ENCODE assay signal across 8 cellular contexts in the genomic region with DNA sequence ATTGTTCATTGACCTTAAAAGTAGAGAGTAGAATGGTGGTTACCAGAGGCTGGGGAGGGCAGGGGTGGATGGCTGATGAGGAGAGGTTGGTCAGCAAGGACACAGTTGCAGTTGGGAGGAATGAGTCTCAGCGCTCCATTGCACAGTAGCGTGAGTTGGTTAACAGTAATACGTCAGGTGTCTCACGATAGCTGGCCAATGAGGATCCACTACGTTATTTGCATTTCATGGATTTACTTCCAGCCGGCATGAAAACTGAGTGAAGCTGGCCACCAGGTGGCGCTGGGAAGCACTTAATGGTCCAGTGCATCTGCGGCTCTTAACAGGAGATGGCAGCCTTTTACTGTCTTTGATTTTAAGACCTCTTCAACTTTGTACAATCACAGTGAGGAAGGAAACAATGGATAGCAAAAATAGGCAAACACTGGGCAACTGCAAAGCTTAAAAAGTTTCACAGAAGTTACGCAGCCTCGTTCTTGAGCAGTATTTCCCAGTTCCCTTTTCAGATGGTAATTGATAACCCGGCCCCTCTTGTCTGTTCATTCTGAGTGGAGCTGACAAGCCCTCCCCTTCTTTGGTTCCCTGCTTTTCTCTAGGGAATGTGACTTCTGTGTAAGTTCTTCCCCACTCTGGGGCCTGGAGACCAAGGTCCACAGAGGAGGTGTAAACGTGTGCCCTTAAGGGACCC. TPM values are rescaled to one million over a fixed set of nuclear protein-coding genes. Genes with fewer than 3 reads are reported as not detected.
DNase-seq lines count a peak whose midpoint lies in the region; ATAC-seq and TF ChIP-seq lines count a peak whose summit lies in the region.

No MANE protein-coding gene starts in this region.

- H3K9me3 Mint-ChIP-seq in activated T-cell treated with anti-CD3 and anti-CD28 coated beads, Interleukin-2, amount 50 U/mL, for 4 hours = no peaks in the 10 kb centered on the region
- no peaks in the 10 kb centered on the region for H3K9me3 Mint-ChIP-seq in stimulated activated naive CD8-positive, alpha-beta T cell treated with anti-CD3 and anti-CD28 coated beads, Interleukin-15, Interleukin-2, amounts not matched to agents 100 ng/mL and 50 ng/mL, for 24 hours

- H3K36me3 Mint-ChIP-seq in activated T-cell treated with anti-CD3 and anti-CD28 coated beads, Interleukin-2, amount 50 U/mL, for 4 hours (ENCODE audit: insufficient read depth) = no peaks in the 10 kb centered on the region
- H3K36me3 Mint-ChIP-seq in stimulated activated naive CD8-positive, alpha-beta T cell treated with anti-CD3 and anti-CD28 coated beads, Interleukin-15, Interleukin-2, amounts not matched to agents 100 ng/mL and 50 ng/mL, for 24 hours (ENCODE audit: low read depth) = no peaks in the 10 kb centered on the region

- no peaks in the 10 kb centered on the region for H3K4me1 ChIP-seq in Peyer's patch

- H3K27ac ChIP-seq in Peyer's patch (no peak overlapping the region), neural cell (ENCODE audit: low read length) (no peak overlapping the region)

- H3K27ac Mint-ChIP-seq in stimulated activated naive CD8-positive, alpha-beta T cell treated with anti-CD3 and anti-CD28 coated beads, Interleukin-15, Interleukin-2, amounts not matched to agents 100 ng/mL and 50 ng/mL, for 24 hours = peak overlapping the region; percentile 46

- H3K79me2 ChIP-seq in neural cell (replicated peaks; ENCODE audit: insufficient read depth, low read length) = no peaks in the 10 kb centered on the region

- no peak overlapping the region for H2AFZ ChIP-seq in neural cell (ENCODE audit: low read depth, low read length)

- peak; percentile 100 for TF ChIP-seq RAD21 in neural cell (conservative IDR thresholded peaks at IDR 0.05)

- peaks cover 4% of the 10 kb centered on the region for H3K4me1 Mint-ChIP-seq in activated T-cell treated with anti-CD3 and anti-CD28 coated beads, Interleukin-2, amount 50 U/mL, for 4 hours (ENCODE audit: low read depth)
- peaks cover 10% of the 10 kb centered on the region for H3K4me1 Mint-ChIP-seq in stimulated activated naive CD8-positive, alpha-beta T cell treated with anti-CD3 and anti-CD28 coated beads, Interleukin-15, Interleukin-2, amounts not matched to agents 100 ng/mL and 50 ng/mL, for 24 hours (ENCODE audit: low read depth)

- H3K9me3 ChIP-seq in Peyer's patch (no peaks in the 10 kb centered on the region), neural cell (ENCODE audit: low read length) (no peaks in the 10 kb centered on the region)

- TF ChIP-seq CTCF in LNCAP (IDR thresholded peaks at IDR 0.05) = peak; percentile 100
- TF ChIP-seq CTCF in Peyer's patch (IDR thresholded peaks at IDR 0.05) = peak; percentile 81 to 100 (median 95)
- TF ChIP-seq CTCF in fibroblast of mammary gland (conservative IDR thresholded peaks at IDR 0.05; ENCODE audit: control insufficient read depth, insufficient read depth, low read depth, low read length) = peak; percentile 100
- peak; percentile 100 for TF ChIP-seq CTCF in neural cell (IDR thresholded peaks at IDR 0.05; ENCODE audit: poor library complexity, severe bottlenecking)

- H3K27me3 Mint-ChIP-seq in activated T-cell treated with anti-CD3 and anti-CD28 coated beads, Interleukin-2, amount 50 U/mL, for 4 hours (ENCODE audit: low read depth) = peaks cover 1% of the 10 kb centered on the region
- no peaks in the 10 kb centered on the region for H3K27me3 Mint-ChIP-seq in stimulated activated naive CD8-positive, alpha-beta T cell treated with anti-CD3 and anti-CD28 coated beads, Interleukin-15, Interleukin-2, amounts not matched to agents 100 ng/mL and 50 ng/mL, for 24 hours

- TF ChIP-seq POLR2A in Peyer's patch (IDR thresholded peaks at IDR 0.05) = peak in 1 of 2 donors; percentile 37

- no peak overlapping the region for H3K4me2 ChIP-seq in neural cell (ENCODE audit: low read length)

- no peak for TF ChIP-seq EP300 in neural cell (conservative IDR thresholded peaks at IDR 0.05; ENCODE audit: poor library complexity, severe bottlenecking)

- H3F3A ChIP-seq in neural cell (ENCODE audit: insufficient read depth, low read length, poor library complexity, severe bottlenecking) = no peaks in the 10 kb centered on the region

- no peaks in the 10 kb centered on the region for H4K20me1 ChIP-seq in neural cell (ENCODE audit: insufficient read depth)

- ATAC-seq in activated T-cell treated with anti-CD3 and anti-CD28 coated beads, Interleukin-2, amount 50 U/mL, for 4 hours = peak; percentile 94 to 97

- no peaks in the 10 kb centered on the region for H3K9me2 ChIP-seq in neural cell (ENCODE audit: insufficient read depth, low read length)

- H3K4me3 Mint-ChIP-seq in activated T-cell treated with anti-CD3 and anti-CD28 coated beads, Interleukin-2, amount 50 U/mL, for 4 hours = no peak overlapping the region
- no peak overlapping the region for H3K4me3 Mint-ChIP-seq in stimulated activated naive CD8-positive, alpha-beta T cell treated with anti-CD3 and anti-CD28 coated beads, Interleukin-15, Interleukin-2, amounts not matched to agents 100 ng/mL and 50 ng/mL, for 24 hours

- DNase-seq in EL (peak; percentile 90), H4 (ENCODE audit: low spot score) (peak; percentile 86), Peyer's patch (peak; percentile 76 to 95 (median 92)), fibroblast of mammary gland (ENCODE audit: low read depth) (peak; percentile 97)
- peak; percentile 85 for DNase-seq in activated T-cell treated with anti-CD3 and anti-CD28 coated beads, Interleukin-2, amount 50 U/mL, for 4 hours

- H3K4me3 ChIP-seq in Peyer's patch (no peak overlapping the region), fibroblast of mammary gland (ENCODE audit: control insufficient read depth, low read depth, low read length) (peak overlapping the region; percentile 4), neural cell (ENCODE audit: low read length) (peak overlapping the region; percentile 47)

- H3K27me3 ChIP-seq in Peyer's patch (no peaks in the 10 kb centered on the region), neural cell (ENCODE audit: insufficient read depth, low read depth, low read length) (no peaks in the 10 kb centered on the region)

- H3K9ac ChIP-seq in neural cell (ENCODE audit: low read length) = no peak overlapping the region

- no peaks in the 10 kb centered on the region for H3K36me3 ChIP-seq in Peyer's patch
- H3K36me3 ChIP-seq in neural cell (ENCODE audit: insufficient read depth, low read length) = no peaks in the 10 kb centered on the region

TF ChIP-seq in neural cell, 6 proteins besides CTCF, POLR2A, EP300 and RAD21:
- TF ChIP-seq SMC3 (conservative IDR thresholded peaks at IDR 0.05; ENCODE audit: poor library complexity) (peak; percentile 100), POLR2AphosphoS5 (IDR thresholded peaks at IDR 0.05) (no peak), MXI1 (conservative IDR thresholded peaks at IDR 0.05; ENCODE audit: poor library complexity, severe bottlenecking) (no peak)

RNA-seq across cellular contexts. Expression of a gene that starts 23.7 kb away (rescaled TPM):
- not detected in 2 replicates for total RNA-seq in H4 (2014; rRNA removed; shearing (Covaris generic))
- 10 to 100 TPM in 1 of 4 donors, 1 to 10 TPM in 3; 2.0 to 59.4 (median 3.6) TPM for total RNA-seq in Peyer's patch
- total RNA-seq in activated T-cell treated with anti-CD3 and anti-CD28 coated beads, Interleukin-2, amount 50 U/mL, for 4 hours = 1 to 10 TPM; 3.8 to 7.9 (median 5.2) TPM
- 0.30 TPM in 1 of 2 replicates, not detected in the other for polyA plus RNA-seq in neural cell
- 2.3 and 3.7 TPM in 2 replicates for polyA minus RNA-seq in neural cell

Comparison
In these comparisons a context has a peak if more than half of its experiments do, and no peak if none do; other contexts are left out.
1. H3K4me3 ChIP-seq: peak in fibroblast of mammary gland (single experiment) and neural cell (single experiment); none in Peyer's patch (0 of 4).
2. Peak in every context shown above with its lines, with median percentiles within 50 percentile points of each other: DNase-seq and CTCF ChIP-seq.